In genomic region chr11:32396991-32397390, GRCh38 we compare ENCODE assay signal across 14 cellular contexts. TPM values are rescaled to one million over a fixed set of nuclear protein-coding genes. Genes with fewer than 3 reads are reported as not detected.
A peak's percentile ranks its signal among the peaks of the same experiment; 100 is the strongest.
DNase-seq lines count a peak whose midpoint lies in the region; ATAC-seq and TF ChIP-seq lines count a peak whose summit lies in the region.
"Had no signal": no experiment of that assay in that cellular context is flagged by ENCODE, and none has a peak within 500 bp of the region (broad histone marks: within the 10 kb centered on the region; RNA-seq: fewer than 3 reads in every experiment).

No MANE protein-coding gene starts in this region.

- H3K4me3 ChIP-seq in fibroblast of villous mesenchyme (ENCODE audit: low read depth, low read length): no peak overlapping the region
- H3K4me3 ChIP-seq: GM23248, MG63, SK-N-MC had no signal

- intact Hi-C loops in posterior vena cava (cut with DNase I): no loop called here

- peak overlapping the region; percentile 65 for H3K27ac ChIP-seq in 22Rv1
- H3K27ac ChIP-seq: GM23248, SK-N-MC had no signal

- DNase-seq in ELR (ENCODE audit: low read depth) (peak; percentile 51), amniotic epithelial cell (ENCODE audit: low read depth) (peak; percentile 71), fibroblast of villous mesenchyme (ENCODE audit: low read depth) (peak; percentile 67), UCSD-AML1 (lab: John Stamatoyannopoulos, UW; ENCODE audit: unreplicated experiment) (no peak), cerebellar cortex (ENCODE audit: low spot score) (no peak), posterior vena cava (ENCODE audit: low spot score) (no peak)
- DNase-seq: 8988T, GM23248, MG63, NCI-H446, PC-3 had no signal

- ATAC-seq in GM19351 (IDR thresholded peaks at IDR 0.05; ENCODE audit: unreplicated experiment): no peak
- ATAC-seq: PC-3 had no signal

- TF ChIP-seq CTCF in 22Rv1 (IDR thresholded peaks at IDR 0.05): no peak
- no peak for TF ChIP-seq CTCF in fibroblast of villous mesenchyme (IDR thresholded peaks at IDR 0.05; ENCODE audit: insufficient read depth, low read depth, low read length)

RNA-seq across cellular contexts. Expression of gene WT1, which starts 38.3 kb away (rescaled TPM):
- total RNA-seq in fibroblast of villous mesenchyme (5.8 and 16.4 TPM in 2 replicates), posterior vena cava (1 to 10 TPM; 1.4 to 3.4 TPM)
- total RNA-seq: GM23248 had no signal

Comparison
In these comparisons a context has a peak if more than half of its experiments do, and no peak if none do; other contexts are left out.
1. DNase-seq: peak in ELR (single experiment), amniotic epithelial cell (single experiment) and fibroblast of villous mesenchyme (single experiment); none in UCSD-AML1 (single experiment), cerebellar cortex (single experiment) and posterior vena cava (single experiment).